1 cellular context compared by ENCODE assay signal in the genomic region with DNA sequence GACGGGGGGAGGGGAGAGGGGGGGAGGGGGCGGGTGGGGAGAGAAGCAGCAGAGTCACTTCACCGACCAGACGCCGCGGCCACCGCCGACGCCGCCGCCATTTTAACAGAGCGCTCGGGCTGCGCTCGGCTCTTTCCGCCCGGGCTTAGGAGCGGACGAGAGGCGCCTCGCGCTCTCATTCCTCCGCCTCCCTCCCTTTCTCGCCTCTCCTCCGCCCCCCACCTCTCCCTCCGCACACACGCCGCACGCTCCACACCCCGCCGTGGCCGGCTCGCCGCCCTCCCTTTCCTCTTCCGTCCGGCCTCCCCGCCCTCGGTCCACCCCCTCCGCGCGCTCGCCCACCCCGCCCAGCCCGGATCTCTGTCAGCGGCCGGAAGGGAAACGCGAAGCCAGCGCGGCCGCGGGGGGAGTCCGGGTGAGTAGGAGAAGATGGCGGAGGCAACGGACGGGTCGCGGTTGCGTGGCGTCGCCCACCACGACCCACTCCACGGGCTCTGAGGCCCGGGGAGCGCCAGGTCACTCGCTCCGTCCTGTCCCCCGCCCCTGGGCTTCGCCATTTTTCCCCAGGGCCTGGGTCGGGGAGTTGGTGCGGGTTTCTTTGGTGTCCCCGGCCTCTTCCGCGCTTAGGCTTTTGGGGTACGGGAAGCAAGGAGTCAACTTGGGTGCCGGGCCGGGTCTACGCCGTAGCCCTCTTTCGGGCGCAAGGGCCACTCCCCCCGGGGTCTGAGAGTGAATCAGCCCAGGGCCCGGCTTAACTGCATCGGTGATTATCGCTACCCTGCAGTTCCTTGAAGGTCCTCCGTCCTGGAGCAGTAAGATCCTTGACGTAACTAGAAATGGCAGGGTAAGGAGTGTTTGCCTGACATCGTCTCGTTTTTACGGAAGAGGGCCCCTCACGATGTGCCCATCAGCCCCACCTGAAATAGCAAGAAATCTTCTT.
TF ChIP-seq lines count a peak whose summit lies in the region.

A gene with protein sequence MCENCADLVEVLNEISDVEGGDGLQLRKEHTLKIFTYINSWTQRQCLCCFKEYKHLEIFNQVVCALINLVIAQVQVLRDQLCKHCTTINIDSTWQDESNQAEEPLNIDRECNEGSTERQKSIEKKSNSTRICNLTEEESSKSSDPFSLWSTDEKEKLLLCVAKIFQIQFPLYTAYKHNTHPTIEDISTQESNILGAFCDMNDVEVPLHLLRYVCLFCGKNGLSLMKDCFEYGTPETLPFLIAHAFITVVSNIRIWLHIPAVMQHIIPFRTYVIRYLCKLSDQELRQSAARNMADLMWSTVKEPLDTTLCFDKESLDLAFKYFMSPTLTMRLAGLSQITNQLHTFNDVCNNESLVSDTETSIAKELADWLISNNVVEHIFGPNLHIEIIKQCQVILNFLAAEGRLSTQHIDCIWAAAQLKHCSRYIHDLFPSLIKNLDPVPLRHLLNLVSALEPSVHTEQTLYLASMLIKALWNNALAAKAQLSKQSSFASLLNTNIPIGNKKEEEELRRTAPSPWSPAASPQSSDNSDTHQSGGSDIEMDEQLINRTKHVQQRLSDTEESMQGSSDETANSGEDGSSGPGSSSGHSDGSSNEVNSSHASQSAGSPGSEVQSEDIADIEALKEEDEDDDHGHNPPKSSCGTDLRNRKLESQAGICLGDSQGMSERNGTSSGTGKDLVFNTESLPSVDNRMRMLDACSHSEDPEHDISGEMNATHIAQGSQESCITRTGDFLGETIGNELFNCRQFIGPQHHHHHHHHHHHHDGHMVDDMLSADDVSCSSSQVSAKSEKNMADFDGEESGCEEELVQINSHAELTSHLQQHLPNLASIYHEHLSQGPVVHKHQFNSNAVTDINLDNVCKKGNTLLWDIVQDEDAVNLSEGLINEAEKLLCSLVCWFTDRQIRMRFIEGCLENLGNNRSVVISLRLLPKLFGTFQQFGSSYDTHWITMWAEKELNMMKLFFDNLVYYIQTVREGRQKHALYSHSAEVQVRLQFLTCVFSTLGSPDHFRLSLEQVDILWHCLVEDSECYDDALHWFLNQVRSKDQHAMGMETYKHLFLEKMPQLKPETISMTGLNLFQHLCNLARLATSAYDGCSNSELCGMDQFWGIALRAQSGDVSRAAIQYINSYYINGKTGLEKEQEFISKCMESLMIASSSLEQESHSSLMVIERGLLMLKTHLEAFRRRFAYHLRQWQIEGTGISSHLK (N-terminal part only) (minus strand): TSS at position 123 of the 940 bp plus-strand sequence. CDS start 395 bp downstream, outside the sequence.

TF ChIP-seq in HEK293, 187 proteins besides CTCF, POLR2A, EP300 and RAD21 (continues in another document):
- TF ChIP-seq, protein P1, sequence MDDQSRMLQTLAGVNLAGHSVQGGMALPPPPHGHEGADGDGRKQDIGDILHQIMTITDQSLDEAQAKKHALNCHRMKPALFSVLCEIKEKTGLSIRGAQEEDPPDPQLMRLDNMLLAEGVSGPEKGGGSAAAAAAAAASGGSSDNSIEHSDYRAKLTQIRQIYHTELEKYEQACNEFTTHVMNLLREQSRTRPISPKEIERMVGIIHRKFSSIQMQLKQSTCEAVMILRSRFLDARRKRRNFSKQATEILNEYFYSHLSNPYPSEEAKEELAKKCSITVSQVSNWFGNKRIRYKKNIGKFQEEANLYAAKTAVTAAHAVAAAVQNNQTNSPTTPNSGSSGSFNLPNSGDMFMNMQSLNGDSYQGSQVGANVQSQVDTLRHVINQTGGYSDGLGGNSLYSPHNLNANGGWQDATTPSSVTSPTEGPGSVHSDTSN (CRISPR knock-in tag; IDR thresholded peaks at IDR 0.05), result peak; percentile 51; the same call in 1 of the 2 replicates
- no peak for TF ChIP-seq ZNF701 (tag by site-specific recombination; IDR thresholded peaks at IDR 0.05)
- no peak for TF ChIP-seq ZNF404 (tag by site-specific recombination; IDR thresholded peaks at IDR 0.05)
- TF ChIP-seq WT1 (tag by site-specific recombination; IDR thresholded peaks at IDR 0.05), result peak; percentile 72
- TF ChIP-seq KLF1 (tag by site-specific recombination; IDR thresholded peaks at IDR 0.05), result peak; percentile 80
- TF ChIP-seq ZNF274 (IDR thresholded peaks at IDR 0.05; ENCODE audit: low read length), result no peak
- no peak for TF ChIP-seq ZNF274 (tag by site-specific recombination; IDR thresholded peaks at IDR 0.05; ENCODE audit: borderline replicate concordance)
- TF ChIP-seq KLF16 (tag by site-specific recombination; IDR thresholded peaks at IDR 0.05), result peak; percentile 91
- TF ChIP-seq ZNF202 (tag by site-specific recombination; IDR thresholded peaks at IDR 0.05; ENCODE audit: borderline replicate concordance), result no peak
- no peak for TF ChIP-seq ZNF391 (tag by site-specific recombination; IDR thresholded peaks at IDR 0.05; ENCODE audit: borderline replicate concordance, low read depth)
- TF ChIP-seq ZNF596 (tag by site-specific recombination; IDR thresholded peaks at IDR 0.05), result no peak
- TF ChIP-seq ZNF621 (tag by site-specific recombination; IDR thresholded peaks at IDR 0.05), result no peak
- TF ChIP-seq, protein P2, sequence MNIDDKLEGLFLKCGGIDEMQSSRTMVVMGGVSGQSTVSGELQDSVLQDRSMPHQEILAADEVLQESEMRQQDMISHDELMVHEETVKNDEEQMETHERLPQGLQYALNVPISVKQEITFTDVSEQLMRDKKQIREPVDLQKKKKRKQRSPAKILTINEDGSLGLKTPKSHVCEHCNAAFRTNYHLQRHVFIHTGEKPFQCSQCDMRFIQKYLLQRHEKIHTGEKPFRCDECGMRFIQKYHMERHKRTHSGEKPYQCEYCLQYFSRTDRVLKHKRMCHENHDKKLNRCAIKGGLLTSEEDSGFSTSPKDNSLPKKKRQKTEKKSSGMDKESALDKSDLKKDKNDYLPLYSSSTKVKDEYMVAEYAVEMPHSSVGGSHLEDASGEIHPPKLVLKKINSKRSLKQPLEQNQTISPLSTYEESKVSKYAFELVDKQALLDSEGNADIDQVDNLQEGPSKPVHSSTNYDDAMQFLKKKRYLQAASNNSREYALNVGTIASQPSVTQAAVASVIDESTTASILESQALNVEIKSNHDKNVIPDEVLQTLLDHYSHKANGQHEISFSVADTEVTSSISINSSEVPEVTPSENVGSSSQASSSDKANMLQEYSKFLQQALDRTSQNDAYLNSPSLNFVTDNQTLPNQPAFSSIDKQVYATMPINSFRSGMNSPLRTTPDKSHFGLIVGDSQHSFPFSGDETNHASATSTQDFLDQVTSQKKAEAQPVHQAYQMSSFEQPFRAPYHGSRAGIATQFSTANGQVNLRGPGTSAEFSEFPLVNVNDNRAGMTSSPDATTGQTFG (tag by site-specific recombination; IDR thresholded peaks at IDR 0.05; ENCODE audit: borderline replicate concordance), result no peak
- TF ChIP-seq ZNF658 (tag by site-specific recombination; IDR thresholded peaks at IDR 0.05), result no peak
- peak; percentile 39; the same call in 1 of the 2 replicates for TF ChIP-seq ZNF76 (tag by site-specific recombination; IDR thresholded peaks at IDR 0.05; ENCODE audit: borderline replicate concordance, low read depth)
- peak; percentile 91 for TF ChIP-seq EGR2 (tag by site-specific recombination; IDR thresholded peaks at IDR 0.05; ENCODE audit: low read depth)
- no peak for TF ChIP-seq ZNF174 (tag by site-specific recombination; IDR thresholded peaks at IDR 0.05)
- TF ChIP-seq ZNF138 (tag by site-specific recombination; IDR thresholded peaks at IDR 0.05; ENCODE audit: borderline replicate concordance), result no peak
- TF ChIP-seq, protein P3, sequence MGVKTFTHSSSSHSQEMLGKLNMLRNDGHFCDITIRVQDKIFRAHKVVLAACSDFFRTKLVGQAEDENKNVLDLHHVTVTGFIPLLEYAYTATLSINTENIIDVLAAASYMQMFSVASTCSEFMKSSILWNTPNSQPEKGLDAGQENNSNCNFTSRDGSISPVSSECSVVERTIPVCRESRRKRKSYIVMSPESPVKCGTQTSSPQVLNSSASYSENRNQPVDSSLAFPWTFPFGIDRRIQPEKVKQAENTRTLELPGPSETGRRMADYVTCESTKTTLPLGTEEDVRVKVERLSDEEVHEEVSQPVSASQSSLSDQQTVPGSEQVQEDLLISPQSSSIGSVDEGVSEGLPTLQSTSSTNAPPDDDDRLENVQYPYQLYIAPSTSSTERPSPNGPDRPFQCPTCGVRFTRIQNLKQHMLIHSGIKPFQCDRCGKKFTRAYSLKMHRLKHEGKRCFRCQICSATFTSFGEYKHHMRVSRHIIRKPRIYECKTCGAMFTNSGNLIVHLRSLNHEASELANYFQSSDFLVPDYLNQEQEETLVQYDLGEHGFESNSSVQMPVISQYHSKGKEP (tag by site-specific recombination; IDR thresholded peaks at IDR 0.05), result no peak
- no peak for TF ChIP-seq ZNF169 (tag by site-specific recombination; IDR thresholded peaks at IDR 0.05)
- TF ChIP-seq, protein P4, sequence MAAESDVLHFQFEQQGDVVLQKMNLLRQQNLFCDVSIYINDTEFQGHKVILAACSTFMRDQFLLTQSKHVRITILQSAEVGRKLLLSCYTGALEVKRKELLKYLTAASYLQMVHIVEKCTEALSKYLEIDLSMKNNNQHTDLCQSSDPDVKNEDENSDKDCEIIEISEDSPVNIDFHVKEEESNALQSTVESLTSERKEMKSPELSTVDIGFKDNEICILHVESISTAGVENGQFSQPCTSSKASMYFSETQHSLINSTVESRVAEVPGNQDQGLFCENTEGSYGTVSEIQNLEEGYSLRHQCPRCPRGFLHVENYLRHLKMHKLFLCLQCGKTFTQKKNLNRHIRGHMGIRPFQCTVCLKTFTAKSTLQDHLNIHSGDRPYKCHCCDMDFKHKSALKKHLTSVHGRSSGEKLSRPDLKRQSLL (tag by site-specific recombination; IDR thresholded peaks at IDR 0.05), result no peak
- 0 out of 2 replicates have a peak, but pooled peaks have one; percentile 43 for TF ChIP-seq ZFP37 (tag by site-specific recombination; IDR thresholded peaks at IDR 0.05)
- TF ChIP-seq ZNF624 (tag by site-specific recombination; IDR thresholded peaks at IDR 0.05), result no peak
- no peak for TF ChIP-seq ZNF112 (tag by site-specific recombination; IDR thresholded peaks at IDR 0.05)
- TF ChIP-seq, protein P5, sequence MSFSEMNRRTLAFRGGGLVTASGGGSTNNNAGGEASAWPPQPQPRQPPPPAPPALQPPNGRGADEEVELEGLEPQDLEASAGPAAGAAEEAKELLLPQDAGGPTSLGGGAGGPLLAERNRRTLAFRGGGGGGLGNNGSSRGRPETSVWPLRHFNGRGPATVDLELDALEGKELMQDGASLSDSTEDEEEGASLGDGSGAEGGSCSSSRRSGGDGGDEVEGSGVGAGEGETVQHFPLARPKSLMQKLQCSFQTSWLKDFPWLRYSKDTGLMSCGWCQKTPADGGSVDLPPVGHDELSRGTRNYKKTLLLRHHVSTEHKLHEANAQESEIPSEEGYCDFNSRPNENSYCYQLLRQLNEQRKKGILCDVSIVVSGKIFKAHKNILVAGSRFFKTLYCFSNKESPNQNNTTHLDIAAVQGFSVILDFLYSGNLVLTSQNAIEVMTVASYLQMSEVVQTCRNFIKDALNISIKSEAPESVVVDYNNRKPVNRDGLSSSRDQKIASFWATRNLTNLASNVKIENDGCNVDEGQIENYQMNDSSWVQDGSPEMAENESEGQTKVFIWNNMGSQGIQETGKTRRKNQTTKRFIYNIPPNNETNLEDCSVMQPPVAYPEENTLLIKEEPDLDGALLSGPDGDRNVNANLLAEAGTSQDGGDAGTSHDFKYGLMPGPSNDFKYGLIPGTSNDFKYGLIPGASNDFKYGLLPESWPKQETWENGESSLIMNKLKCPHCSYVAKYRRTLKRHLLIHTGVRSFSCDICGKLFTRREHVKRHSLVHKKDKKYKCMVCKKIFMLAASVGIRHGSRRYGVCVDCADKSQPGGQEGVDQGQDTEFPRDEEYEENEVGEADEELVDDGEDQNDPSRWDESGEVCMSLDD (tag by site-specific recombination; IDR thresholded peaks at IDR 0.05), result peak; percentile 68
- TF ChIP-seq, protein P6, sequence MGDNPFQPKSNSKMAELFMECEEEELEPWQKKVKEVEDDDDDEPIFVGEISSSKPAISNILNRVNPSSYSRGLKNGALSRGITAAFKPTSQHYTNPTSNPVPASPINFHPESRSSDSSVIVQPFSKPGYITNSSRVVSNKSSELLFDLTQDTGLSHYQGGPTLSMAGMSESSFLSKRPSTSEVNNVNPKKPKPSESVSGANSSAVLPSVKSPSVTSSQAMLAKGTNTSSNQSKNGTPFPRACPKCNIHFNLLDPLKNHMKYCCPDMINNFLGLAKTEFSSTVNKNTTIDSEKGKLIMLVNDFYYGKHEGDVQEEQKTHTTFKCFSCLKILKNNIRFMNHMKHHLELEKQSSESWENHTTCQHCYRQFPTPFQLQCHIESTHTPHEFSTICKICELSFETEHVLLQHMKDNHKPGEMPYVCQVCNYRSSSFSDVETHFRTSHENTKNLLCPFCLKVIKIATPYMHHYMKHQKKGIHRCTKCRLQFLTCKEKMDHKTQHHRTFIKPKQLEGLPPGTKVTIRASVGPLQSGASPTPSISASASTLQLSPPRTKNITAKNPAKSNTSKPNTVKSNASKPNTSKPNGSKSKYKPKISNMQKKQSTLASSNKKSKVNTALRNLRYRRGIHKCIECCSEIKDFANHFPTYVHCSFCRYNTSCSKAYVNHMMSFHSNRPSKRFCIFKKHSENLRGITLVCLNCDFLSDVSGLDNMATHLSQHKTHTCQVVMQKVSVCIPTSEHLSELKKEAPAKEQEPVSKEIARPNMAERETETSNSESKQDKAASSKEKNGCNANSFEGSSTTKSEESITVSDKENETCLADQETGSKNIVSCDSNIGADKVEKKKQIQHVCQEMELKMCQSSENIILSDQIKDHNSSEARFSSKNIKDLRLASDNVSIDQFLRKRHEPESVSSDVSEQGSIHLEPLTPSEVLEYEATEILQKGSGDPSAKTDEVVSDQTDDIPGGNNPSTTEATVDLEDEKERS (tag by site-specific recombination; IDR thresholded peaks at IDR 0.05), result no peak
- TF ChIP-seq, protein P7, sequence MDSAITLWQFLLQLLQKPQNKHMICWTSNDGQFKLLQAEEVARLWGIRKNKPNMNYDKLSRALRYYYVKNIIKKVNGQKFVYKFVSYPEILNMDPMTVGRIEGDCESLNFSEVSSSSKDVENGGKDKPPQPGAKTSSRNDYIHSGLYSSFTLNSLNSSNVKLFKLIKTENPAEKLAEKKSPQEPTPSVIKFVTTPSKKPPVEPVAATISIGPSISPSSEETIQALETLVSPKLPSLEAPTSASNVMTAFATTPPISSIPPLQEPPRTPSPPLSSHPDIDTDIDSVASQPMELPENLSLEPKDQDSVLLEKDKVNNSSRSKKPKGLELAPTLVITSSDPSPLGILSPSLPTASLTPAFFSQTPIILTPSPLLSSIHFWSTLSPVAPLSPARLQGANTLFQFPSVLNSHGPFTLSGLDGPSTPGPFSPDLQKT (IDR thresholded peaks at IDR 0.05; ENCODE audit: borderline replicate concordance, low read depth, low read length), result no peak
- TF ChIP-seq, protein P8, sequence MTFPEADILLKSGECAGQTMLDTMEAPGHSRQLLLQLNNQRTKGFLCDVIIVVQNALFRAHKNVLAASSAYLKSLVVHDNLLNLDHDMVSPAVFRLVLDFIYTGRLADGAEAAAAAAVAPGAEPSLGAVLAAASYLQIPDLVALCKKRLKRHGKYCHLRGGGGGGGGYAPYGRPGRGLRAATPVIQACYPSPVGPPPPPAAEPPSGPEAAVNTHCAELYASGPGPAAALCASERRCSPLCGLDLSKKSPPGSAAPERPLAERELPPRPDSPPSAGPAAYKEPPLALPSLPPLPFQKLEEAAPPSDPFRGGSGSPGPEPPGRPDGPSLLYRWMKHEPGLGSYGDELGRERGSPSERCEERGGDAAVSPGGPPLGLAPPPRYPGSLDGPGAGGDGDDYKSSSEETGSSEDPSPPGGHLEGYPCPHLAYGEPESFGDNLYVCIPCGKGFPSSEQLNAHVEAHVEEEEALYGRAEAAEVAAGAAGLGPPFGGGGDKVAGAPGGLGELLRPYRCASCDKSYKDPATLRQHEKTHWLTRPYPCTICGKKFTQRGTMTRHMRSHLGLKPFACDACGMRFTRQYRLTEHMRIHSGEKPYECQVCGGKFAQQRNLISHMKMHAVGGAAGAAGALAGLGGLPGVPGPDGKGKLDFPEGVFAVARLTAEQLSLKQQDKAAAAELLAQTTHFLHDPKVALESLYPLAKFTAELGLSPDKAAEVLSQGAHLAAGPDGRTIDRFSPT (tag by site-specific recombination; IDR thresholded peaks at IDR 0.05), result no peak
- no peak for TF ChIP-seq FEZF1 (tag by site-specific recombination; IDR thresholded peaks at IDR 0.05)
